In genomic region chr5:141914154-141914743, GRCh38 we compare ENCODE assay signal across 1 cellular context.
A peak's percentile ranks its signal among the peaks of the same experiment; 100 is the strongest.
TF ChIP-seq lines count a peak whose summit lies in the region.

No MANE protein-coding gene starts in this region.

TF ChIP-seq in HepG2, 621 proteins besides CTCF, POLR2A, EP300 and RAD21 (continued from another document and continues in another):
- TF ChIP-seq SRY (CRISPR knock-in tag; IDR thresholded peaks at IDR 0.05) (0 out of 2 replicates have a peak, but pooled peaks have one; percentile 30), MBNL3 (CRISPR knock-in tag; conservative IDR thresholded peaks at IDR 0.05) (no peak), THAP8 (CRISPR knock-in tag; IDR thresholded peaks at IDR 0.05; ENCODE audit: borderline replicate concordance) (no peak), SMYD3 (CRISPR knock-in tag; IDR thresholded peaks at IDR 0.05) (no peak), PRDM10 (CRISPR knock-in tag; IDR thresholded peaks at IDR 0.05; ENCODE audit: low read depth) (no peak), ZSCAN22 (CRISPR knock-in tag; IDR thresholded peaks at IDR 0.05) (no peak), RXRB (CRISPR knock-in tag; IDR thresholded peaks at IDR 0.05; ENCODE audit: borderline replicate concordance) (no peak), ZNF230 (CRISPR knock-in tag; IDR thresholded peaks at IDR 0.05) (no peak), TBX3 (IDR thresholded peaks at IDR 0.05; ENCODE audit: borderline replicate concordance) (no peak), TEAD2 (CRISPR knock-in tag; IDR thresholded peaks at IDR 0.05) (no peak), TBX2 (CRISPR knock-in tag; IDR thresholded peaks at IDR 0.05; ENCODE audit: borderline replicate concordance) (no peak), NR2F1 (CRISPR knock-in tag; IDR thresholded peaks at IDR 0.05) (no peak), ISX (CRISPR knock-in tag; conservative IDR thresholded peaks at IDR 0.05) (no peak), ZNF546 (CRISPR knock-in tag; conservative IDR thresholded peaks at IDR 0.05) (no peak), IRX3 (CRISPR knock-in tag; IDR thresholded peaks at IDR 0.05; ENCODE audit: borderline replicate concordance, low read depth) (0 out of 2 replicates have a peak, but pooled peaks have one; percentile 37), ZSCAN30 (CRISPR knock-in tag; IDR thresholded peaks at IDR 0.05) (no peak), ZNF510 (CRISPR knock-in tag; IDR thresholded peaks at IDR 0.05; ENCODE audit: low read depth) (no peak), RAD51 (IDR thresholded peaks at IDR 0.05; ENCODE audit: borderline replicate concordance) (no peak), WIZ (CRISPR knock-in tag; IDR thresholded peaks at IDR 0.05) (no peak), ZNF792 (CRISPR knock-in tag; IDR thresholded peaks at IDR 0.05) (no peak), ZNF446 (CRISPR knock-in tag; IDR thresholded peaks at IDR 0.05) (no peak), FOXP4 (CRISPR knock-in tag; IDR thresholded peaks at IDR 0.05) (no peak), RFXANK (CRISPR knock-in tag; IDR thresholded peaks at IDR 0.05) (no peak), DNMT3B (CRISPR knock-in tag; conservative IDR thresholded peaks at IDR 0.05) (no peak), ZNF678 (CRISPR knock-in tag; IDR thresholded peaks at IDR 0.05) (no peak), HOXA3 (CRISPR knock-in tag; IDR thresholded peaks at IDR 0.05) (peak; percentile 28; the same call in 1 of the 2 replicates), NRL (CRISPR knock-in tag; IDR thresholded peaks at IDR 0.05; ENCODE audit: borderline replicate concordance) (0 out of 2 replicates have a peak, but pooled peaks have one; percentile 62), NCOR1 (IDR thresholded peaks at IDR 0.05; ENCODE audit: borderline replicate concordance, low read length) (no peak), POLR2AphosphoS2 (IDR thresholded peaks at IDR 0.05; ENCODE audit: low read depth, low read length) (no peak), SOX13 (IDR thresholded peaks at IDR 0.05) (no peak), SOX13 (CRISPR knock-in tag; conservative IDR thresholded peaks at IDR 0.05 in 1 of 2, IDR thresholded peaks at IDR 0.05 in 1 of 2) (no peak), ATF5 (CRISPR knock-in tag; IDR thresholded peaks at IDR 0.05; ENCODE audit: low read depth) (no peak), KLF15 (CRISPR knock-in tag; IDR thresholded peaks at IDR 0.05; ENCODE audit: borderline replicate concordance) (no peak), SALL2 (CRISPR knock-in tag; IDR thresholded peaks at IDR 0.05) (no peak), TRAFD1 (CRISPR knock-in tag; IDR thresholded peaks at IDR 0.05; ENCODE audit: borderline replicate concordance) (no peak), ELF3 (CRISPR knock-in tag; IDR thresholded peaks at IDR 0.05) (0 out of 2 replicates have a peak, but pooled peaks have one; percentile 10), PHF8 (CRISPR knock-in tag; IDR thresholded peaks at IDR 0.05) (no peak), ADNP (CRISPR knock-in tag; IDR thresholded peaks at IDR 0.05) (no peak), ZNF772 (CRISPR knock-in tag; IDR thresholded peaks at IDR 0.05) (no peak), MTF1 (CRISPR knock-in tag; IDR thresholded peaks at IDR 0.05) (no peak), ELK4 (CRISPR knock-in tag; IDR thresholded peaks at IDR 0.05; ENCODE audit: borderline replicate concordance) (no peak), SNAPC2 (CRISPR knock-in tag; IDR thresholded peaks at IDR 0.05) (no peak), ATF7 (IDR thresholded peaks at IDR 0.05) (no peak), ATF7 (CRISPR knock-in tag; IDR thresholded peaks at IDR 0.05) (no peak), HDAC6 (IDR thresholded peaks at IDR 0.05; ENCODE audit: low read depth, low read length) (no peak), MAFK (conservative IDR thresholded peaks at IDR 0.05 in 1 of 2, IDR thresholded peaks at IDR 0.05 in 1 of 2; ENCODE audit: low read length in 2 of 2) (no peak), NAIF1 (CRISPR knock-in tag; IDR thresholded peaks at IDR 0.05; ENCODE audit: borderline replicate concordance) (no peak), NR2F2 (IDR thresholded peaks at IDR 0.05; ENCODE audit: borderline replicate concordance, low read depth) (no peak), HOXA5 (CRISPR knock-in tag; IDR thresholded peaks at IDR 0.05) (no peak), ZNF160 (CRISPR knock-in tag; IDR thresholded peaks at IDR 0.05) (no peak), HOXD1 (CRISPR knock-in tag; IDR thresholded peaks at IDR 0.05) (no peak), BRF2 (CRISPR knock-in tag; IDR thresholded peaks at IDR 0.05) (no peak), PBX2 (CRISPR knock-in tag; IDR thresholded peaks at IDR 0.05) (no peak), IKZF4 (CRISPR knock-in tag; IDR thresholded peaks at IDR 0.05; ENCODE audit: borderline replicate concordance, low read depth, not compliant biosample characterization) (peak; percentile 21), RARA (CRISPR knock-in tag; IDR thresholded peaks at IDR 0.05) (no peak; the same call in 1 of the 2 replicates), FOXO4 (CRISPR knock-in tag; conservative IDR thresholded peaks at IDR 0.05) (no peak), ZZZ3 (CRISPR knock-in tag; IDR thresholded peaks at IDR 0.05; ENCODE audit: borderline replicate concordance) (no peak; the same call in 1 of the 2 replicates), GATA4 (IDR thresholded peaks at IDR 0.05; ENCODE audit: borderline replicate concordance, low read depth) (no peak), TAF1 (CRISPR knock-in tag; IDR thresholded peaks at IDR 0.05) (no peak), ZNF75D (CRISPR knock-in tag; IDR thresholded peaks at IDR 0.05; ENCODE audit: borderline replicate concordance) (no peak), BATF2 (CRISPR knock-in tag; IDR thresholded peaks at IDR 0.05) (no peak), POGZ (CRISPR knock-in tag; IDR thresholded peaks at IDR 0.05) (no peak; the same call in 1 of the 2 replicates), BHLHE40 (IDR thresholded peaks at IDR 0.05; ENCODE audit: low read length) (no peak), XBP1 (CRISPR knock-in tag; IDR thresholded peaks at IDR 0.05) (no peak), ZMYM3 (CRISPR knock-in tag; IDR thresholded peaks at IDR 0.05) (no peak), MIER2 (CRISPR knock-in tag; IDR thresholded peaks at IDR 0.05) (no peak), BRD4 (CRISPR knock-in tag; IDR thresholded peaks at IDR 0.05) (no peak), ARHGAP35 (CRISPR knock-in tag; IDR thresholded peaks at IDR 0.05; ENCODE audit: borderline replicate concordance) (no peak), ZFP90 (CRISPR knock-in tag; IDR thresholded peaks at IDR 0.05; ENCODE audit: borderline replicate concordance) (no peak)
